ENCODE assay signal across 8 cellular contexts in the genomic region with DNA sequence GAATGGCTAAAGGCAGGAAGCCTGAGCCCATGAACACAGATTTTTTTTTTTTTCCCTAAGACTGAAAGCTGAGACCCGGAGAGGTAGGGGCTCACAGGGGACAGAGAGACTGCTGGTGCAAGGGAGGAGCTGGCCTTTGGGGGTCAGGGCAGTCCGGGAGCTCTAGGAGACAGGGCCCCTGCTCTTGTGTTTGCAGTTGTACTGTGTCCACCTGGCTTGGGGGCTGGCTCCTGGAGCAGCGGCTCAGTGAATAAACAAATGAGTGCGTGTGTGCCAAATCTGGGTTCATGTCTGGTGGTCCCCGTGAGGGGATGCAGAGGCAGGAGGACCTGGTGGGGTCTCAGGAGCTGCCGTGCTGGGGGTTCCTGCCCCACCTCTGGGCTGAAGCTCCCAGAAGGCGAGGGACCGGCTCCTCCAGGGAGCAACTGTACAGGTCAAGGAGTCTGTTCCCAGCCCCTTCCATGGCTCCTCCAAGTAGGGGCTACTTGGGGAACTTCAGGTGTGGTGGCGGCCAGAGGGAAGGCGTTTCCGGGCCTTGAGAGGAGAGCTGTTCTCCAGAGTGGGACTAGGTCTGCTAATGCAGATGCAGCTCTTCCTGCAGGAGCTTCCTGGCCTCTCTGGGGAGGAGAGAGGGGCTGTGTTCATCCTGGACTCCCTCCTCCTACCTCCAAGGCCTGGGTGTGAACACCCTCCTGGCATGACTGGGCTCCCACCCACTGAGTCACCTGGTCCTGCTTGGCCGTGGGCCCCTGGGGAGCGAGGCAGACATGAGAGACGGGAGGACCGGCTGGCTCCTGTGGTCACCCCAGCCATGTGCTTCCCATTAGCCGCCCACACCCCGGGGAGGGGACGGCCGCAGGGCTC. TPM values are rescaled to one million over a fixed set of nuclear protein-coding genes. Genes with fewer than 3 reads are reported as not detected.
A peak's percentile ranks its signal among the peaks of the same experiment; 100 is the strongest.
DNase-seq lines count a peak whose midpoint lies in the region; ATAC-seq and TF ChIP-seq lines count a peak whose summit lies in the region.

No MANE protein-coding gene starts in this region.

- H3K27ac ChIP-seq in foreskin keratinocyte: no peak overlapping the region

- H3K27ac Mint-ChIP-seq in osteocyte (ENCODE audit: unreplicated experiment): peak overlapping the region; percentile 52

- no peaks in the 10 kb centered on the region for H3K36me3 Mint-ChIP-seq in osteocyte (ENCODE audit: unreplicated experiment)

- no peaks in the 10 kb centered on the region for H3K27me3 ChIP-seq in foreskin keratinocyte

- TF ChIP-seq CTCF in foreskin keratinocyte (conservative IDR thresholded peaks at IDR 0.05) (no peak), osteocyte (IDR thresholded peaks at IDR 0.05) (no peak)

- peak; percentile 69 for DNase-seq in DMS153 (lab: John Stamatoyannopoulos, UW)
- DNase-seq in RPMI7951 (ENCODE audit: low read depth): peak; percentile 99
- no peak for DNase-seq in foreskin keratinocyte
- DNase-seq in osteocyte (ENCODE audit: extremely low spot score, unreplicated experiment): peak; percentile 92
- DNase-seq in GM19240 (ENCODE audit: insufficient read length, low spot score): no peak

- H3K4me1 ChIP-seq in foreskin keratinocyte: no peaks in the 10 kb centered on the region

- ATAC-seq in foreskin keratinocyte (peak; percentile 56), GM21786 (IDR thresholded peaks at IDR 0.05; ENCODE audit: unreplicated experiment) (no peak), GM21390 (IDR thresholded peaks at IDR 0.05; ENCODE audit: unreplicated experiment) (no peak), HG02885 (IDR thresholded peaks at IDR 0.05; ENCODE audit: poor library complexity, unreplicated experiment) (no peak)

- H3K9me3 Mint-ChIP-seq in osteocyte (ENCODE audit: unreplicated experiment): no peaks in the 10 kb centered on the region

- H3K4me1 Mint-ChIP-seq in osteocyte (ENCODE audit: unreplicated experiment): peaks cover 40% of the 10 kb centered on the region

- H3K27me3 Mint-ChIP-seq in osteocyte (ENCODE audit: unreplicated experiment): peaks cover 5% of the 10 kb centered on the region

- H3K4me3 Mint-ChIP-seq in osteocyte (ENCODE audit: unreplicated experiment): no peak overlapping the region

RNA-seq across cellular contexts. Expression of gene FBXO7, which starts 57.6 kb away (rescaled TPM):
- 104 and 136 TPM in 2 replicates for total RNA-seq in RPMI7951 (2014; rRNA removed; shearing (Covaris generic))
- total RNA-seq in foreskin keratinocyte (91.6 and 94.8 TPM in 2 replicates), osteocyte (84.7 and 86.9 TPM in 2 replicates)
- polyA plus RNA-seq in foreskin keratinocyte: 78.4 and 82.2 TPM in 2 replicates

Comparison
In these comparisons a context has a peak if more than half of its experiments do, and no peak if none do; other contexts are left out.
1. DNase-seq: peak in DMS153 (single experiment), RPMI7951 (single experiment) and osteocyte (single experiment); none in foreskin keratinocyte (0 of 2) and GM19240 (single experiment).